ENCODE assay signal across 18 cellular contexts in the genomic region with DNA sequence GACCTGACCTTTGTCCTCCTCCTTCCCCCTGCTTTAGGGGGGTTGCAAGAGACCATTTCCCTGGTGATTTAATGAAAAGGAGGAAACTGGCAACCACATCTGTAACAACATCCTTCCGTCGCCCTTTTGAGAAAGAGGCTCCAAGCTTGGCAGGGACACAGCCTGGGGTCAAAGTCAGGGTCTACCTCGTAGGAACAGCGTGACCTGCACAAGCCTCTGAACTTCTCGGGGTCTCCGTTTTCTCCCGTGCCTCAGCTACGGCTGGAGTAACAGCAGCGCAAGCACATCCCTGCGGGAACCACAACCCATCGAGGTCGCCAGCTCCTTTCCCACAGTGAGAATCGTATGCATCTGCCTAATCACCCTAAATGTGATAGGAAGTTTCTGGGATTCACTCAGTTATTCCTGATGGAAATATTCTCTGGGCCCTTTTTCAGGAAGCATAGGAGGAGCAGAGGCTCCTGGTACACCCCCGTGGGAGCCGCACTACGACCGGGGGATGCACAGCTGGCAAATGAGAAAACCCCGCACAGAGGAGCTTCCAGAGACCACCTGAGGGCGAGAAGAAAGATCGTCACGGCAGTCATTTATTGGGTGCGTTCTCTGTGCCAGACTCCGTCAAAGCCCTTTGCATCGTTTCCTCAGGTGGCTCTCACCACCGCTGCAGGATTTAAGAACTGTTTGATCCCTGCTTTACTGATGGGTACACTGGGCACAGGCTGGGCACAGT. TPM values are rescaled to one million over a fixed set of nuclear protein-coding genes. Genes with fewer than 3 reads are reported as not detected.
DNase-seq lines count a peak whose midpoint lies in the region; ATAC-seq and TF ChIP-seq lines count a peak whose summit lies in the region.
"Had no signal": no experiment of that assay in that cellular context is flagged by ENCODE, and none has a peak within 500 bp of the region (broad histone marks: within the 10 kb centered on the region; RNA-seq: fewer than 3 reads in every experiment).

No MANE protein-coding gene starts in this region.

- H3K9ac ChIP-seq in BLaER1: no peak overlapping the region
- H3K9ac ChIP-seq: KMS-11 had no signal

- peak overlapping the region; percentile 36; the same call in 1 of the 2 replicates for H3K4me3 ChIP-seq in BLaER1
- H3K4me3 ChIP-seq in RWPE2 (ENCODE audit: severe bottlenecking): no peak overlapping the region

- H3K4me1 ChIP-seq in BLaER1: peaks cover 43% of the 10 kb centered on the region
- H3K4me1 ChIP-seq in RWPE2 (ENCODE audit: insufficient read depth, poor library complexity, severe bottlenecking): no peaks in the 10 kb centered on the region

- H3K4me2 ChIP-seq in BLaER1: peak overlapping the region; percentile 81
- H3K4me2 ChIP-seq: KMS-11 had no signal

- ATAC-seq in RWPE2 (ENCODE audit: low read depth) (no peak), left lobe of liver (no peak), GM19452 (IDR thresholded peaks at IDR 0.05; ENCODE audit: unreplicated experiment) (no peak)
- ATAC-seq: PC-3 had no signal

- H3K27me3 Mint-ChIP-seq in endothelial cell (ENCODE audit: unreplicated experiment): peaks cover 8% of the 10 kb centered on the region

- H3K9me3 ChIP-seq in BLaER1: no peaks in the 10 kb centered on the region
- H3K9me3 ChIP-seq in RWPE2 (ENCODE audit: severe bottlenecking): no peaks in the 10 kb centered on the region
- H3K9me3 ChIP-seq: BE2C had no signal

- H3K27me3 ChIP-seq in BLaER1 (peaks cover 5% of the 10 kb centered on the region; the same call in 1 of the 2 replicates), RWPE2 (ENCODE audit: insufficient read depth, poor library complexity, severe bottlenecking) (no peaks in the 10 kb centered on the region)
- H3K27me3 ChIP-seq: BE2C had no signal

- no peaks in the 10 kb centered on the region for H3K36me3 Mint-ChIP-seq in endothelial cell (ENCODE audit: low read depth, unreplicated experiment)
- H3K36me3 Mint-ChIP-seq: CD8-positive, alpha-beta memory T cell had no signal

- H3K27ac ChIP-seq in BLaER1 (no peak overlapping the region), RWPE2 (ENCODE audit: poor library complexity, severe bottlenecking) (no peak overlapping the region)
- H3K27ac ChIP-seq: KMS-11 had no signal

- no peak for TF ChIP-seq CTCF in RWPE2 (IDR thresholded peaks at IDR 0.05; ENCODE audit: poor library complexity, severe bottlenecking)
- no peak for TF ChIP-seq CTCF in endothelial cell (IDR thresholded peaks at IDR 0.05; ENCODE audit: unreplicated experiment)

- DNase-seq in RWPE2 (ENCODE audit: low spot score): peak; percentile 11
- no peak for DNase-seq in endothelial cell (ENCODE audit: low spot score)
- peak; percentile 31 for DNase-seq in retina
- DNase-seq in left lobe of liver (ENCODE audit: low spot score): no peak
- no peak for DNase-seq in COLO668 (lab: John Stamatoyannopoulos, UW; ENCODE audit: unreplicated experiment)
- DNase-seq: CD8-positive, alpha-beta memory T cell; GOT3; NCI-H1417; NCI-H187 treated with DMSO at 0.1 percent for 48 hours; NCI-H345; NCI-H524 treated with DMSO at 0.1 percent for 48 hours; PC-3; RPMI8226; SIG-M5 had no signal

- H3K4me1 Mint-ChIP-seq in endothelial cell (ENCODE audit: unreplicated experiment): peaks cover 15% of the 10 kb centered on the region

- no peak overlapping the region for H3K4me3 Mint-ChIP-seq in endothelial cell (ENCODE audit: unreplicated experiment)
- H3K4me3 Mint-ChIP-seq: CD8-positive, alpha-beta memory T cell had no signal

- H4K20me1 ChIP-seq in BLaER1: peaks cover 16% of the 10 kb centered on the region

- no peaks in the 10 kb centered on the region for H3K9me3 Mint-ChIP-seq in endothelial cell (ENCODE audit: unreplicated experiment)
- H3K9me3 Mint-ChIP-seq: CD8-positive, alpha-beta memory T cell had no signal

- no peaks in the 10 kb centered on the region for H3K36me3 ChIP-seq in BLaER1
- H3K36me3 ChIP-seq in RWPE2 (ENCODE audit: low read depth): no peaks in the 10 kb centered on the region
- H3K36me3 ChIP-seq: BE2C had no signal

- peak overlapping the region; percentile 24 for H3K27ac Mint-ChIP-seq in endothelial cell (ENCODE audit: unreplicated experiment)
- H3K27ac Mint-ChIP-seq: CD8-positive, alpha-beta memory T cell had no signal

RNA-seq across cellular contexts. Expression of a gene that starts 24.7 kb away (rescaled TPM):
- 1.7 TPM for total RNA-seq in endothelial cell (ENCODE audit: unreplicated experiment)
- total RNA-seq in left lobe of liver: 0.13 TPM
- total RNA-seq: CD8-positive, alpha-beta memory T cell had no signal

Comparison
In these comparisons a context has a peak if more than half of its experiments do, and no peak if none do; other contexts are left out.
1. DNase-seq: peak in RWPE2 (single experiment) and retina (single experiment); none in endothelial cell (single experiment), left lobe of liver (single experiment) and COLO668 (single experiment).